8 cellular contexts compared by ENCODE assay signal in genomic region chr12:55726911-55727310, GRCh38. TPM values are rescaled to one million over a fixed set of nuclear protein-coding genes. Genes with fewer than 3 reads are reported as not detected.
A peak's percentile ranks its signal among the peaks of the same experiment; 100 is the strongest.
DNase-seq lines count a peak whose midpoint lies in the region; ATAC-seq and TF ChIP-seq lines count a peak whose summit lies in the region.

No MANE protein-coding gene starts in this region.

- H3K27ac Mint-ChIP-seq in activated CD8-positive, alpha-beta memory T cell treated with anti-CD3 and anti-CD28 coated beads, Interleukin-2, amount 10 ng/mL, durations not matched to agents 7 days and 5 days, result peak overlapping the region; percentile 76
- peak overlapping the region; percentile 66 for H3K27ac Mint-ChIP-seq in MCF 10A (ENCODE audit: low read depth, unreplicated experiment)
- peak overlapping the region; percentile 88 for H3K27ac Mint-ChIP-seq in memory B cell

- ATAC-seq in activated CD8-positive, alpha-beta memory T cell treated with anti-CD3 and anti-CD28 coated beads, Interleukin-2, amount 10 ng/mL, durations not matched to agents 7 days and 5 days, result no peak
- no peak for ATAC-seq in memory B cell (ENCODE audit: low read depth)

- H3K4me3 ChIP-seq in thyroid gland (replicated peaks in 1 of 3), result peak overlapping the region in 1 of 3 donors; percentile 90

- no peaks in the 10 kb centered on the region for H3K27me3 ChIP-seq in thyroid gland

- CTCF ChIA-PET in activated CD8-positive, alpha-beta memory T cell treated with anti-CD3 and anti-CD28 coated beads, Interleukin-2, amount 10 ng/mL, durations not matched to agents 7 days and 5 days (lab: Charles Lee), result interaction anchor here (4.9 kb wide), 1 partner anchor 11 kb away, joined by 63 read pairs; no protein-coding TSS in a partner anchor
- CTCF ChIA-PET in MCF 10A (lab: Yijun Ruan, JAX) (interaction anchor here (0.7 kb wide), 1 partner anchor 28 kb away, joined by 5 read pairs; no protein-coding TSS in a partner anchor), GM10248 (lab: Yijun Ruan, JAX) (interaction anchor here (1.6 kb wide), 1 partner anchor 12 kb away, joined by 5 read pairs; no protein-coding TSS in a partner anchor)

- TF ChIP-seq POLR2A in thyroid gland (IDR thresholded peaks at IDR 0.05), result no peak

- peaks cover 16% of the 10 kb centered on the region for H3K36me3 Mint-ChIP-seq in activated CD8-positive, alpha-beta memory T cell treated with anti-CD3 and anti-CD28 coated beads, Interleukin-2, amount 10 ng/mL, durations not matched to agents 7 days and 5 days
- H3K36me3 Mint-ChIP-seq in MCF 10A (ENCODE audit: insufficient read depth, unreplicated experiment) (peaks cover 42% of the 10 kb centered on the region), memory B cell (no peaks in the 10 kb centered on the region)

- H3K4me1 ChIP-seq in thyroid gland, result peaks cover 43 to 66% of the 10 kb centered on the region in 2 donors

- H3K4me3 Mint-ChIP-seq in activated CD8-positive, alpha-beta memory T cell treated with anti-CD3 and anti-CD28 coated beads, Interleukin-2, amount 10 ng/mL, durations not matched to agents 7 days and 5 days, result peak overlapping the region; percentile 78
- peak overlapping the region; percentile 76 for H3K4me3 Mint-ChIP-seq in MCF 10A (ENCODE audit: unreplicated experiment)
- peak overlapping the region; percentile 91 for H3K4me3 Mint-ChIP-seq in memory B cell

- POLR2A ChIA-PET in MCF 10A (lab: Yijun Ruan, JAX), result interaction anchor here (0.5 to 1.5 kb wide), 2 partner anchors 10 to 93 kb away, joined by 3 to 5 read pairs; partner anchors contain the start of gene BLOC1S1
- POLR2A ChIA-PET in GM10248 (lab: Yijun Ruan, JAX), result interaction anchor here (0.6 kb wide), 1 partner anchor 317 kb away, joined by 6 read pairs; no protein-coding TSS in a partner anchor

- BruUV-seq in MCF 10A (replicated peaks; lab: Mats Ljungman, UMichigan), result no TSS peak

- peaks cover 52% of the 10 kb centered on the region for H3K4me1 Mint-ChIP-seq in activated CD8-positive, alpha-beta memory T cell treated with anti-CD3 and anti-CD28 coated beads, Interleukin-2, amount 10 ng/mL, durations not matched to agents 7 days and 5 days
- peaks cover 22% of the 10 kb centered on the region for H3K4me1 Mint-ChIP-seq in MCF 10A (ENCODE audit: insufficient read depth, unreplicated experiment)
- peaks cover 29% of the 10 kb centered on the region for H3K4me1 Mint-ChIP-seq in memory B cell

- H3K9me3 ChIP-seq in thyroid gland, result no peaks in the 10 kb centered on the region

- H3K9me3 Mint-ChIP-seq in activated CD8-positive, alpha-beta memory T cell treated with anti-CD3 and anti-CD28 coated beads, Interleukin-2, amount 10 ng/mL, durations not matched to agents 7 days and 5 days (ENCODE audit: low read depth), result no peaks in the 10 kb centered on the region
- H3K9me3 Mint-ChIP-seq in MCF 10A (ENCODE audit: unreplicated experiment) (no peaks in the 10 kb centered on the region), memory B cell (no peaks in the 10 kb centered on the region)

- DNase-seq in activated CD8-positive, alpha-beta memory T cell treated with anti-CD3 and anti-CD28 coated beads, Interleukin-2, amount 10 ng/mL, durations not matched to agents 7 days and 5 days, result no peak
- DNase-seq in activated CD8-positive, alpha-beta memory T cell treated with anti-CD3 and anti-CD28 coated beads, Interleukin-2, amount 50 U/mL, for 48 hours, result no peak
- DNase-seq in MCF 10A (ENCODE audit: unreplicated experiment) (no peak), memory B cell (ENCODE audit: low spot score in 2 of 2) (no peak), thyroid gland (no peak), SIG-M5 treated with dmso at 0.1 percent for 504 hours (lab: John Stamatoyannopoulos, UW; ENCODE audit: unreplicated experiment) (no peak), GM10248 (ENCODE audit: extremely low spot score) (no peak)
- no peak for DNase-seq in effector CD8-positive, alpha-beta T cell (lab: John Stamatoyannopoulos, UW)

- no peaks in the 10 kb centered on the region for H3K27me3 Mint-ChIP-seq in activated CD8-positive, alpha-beta memory T cell treated with anti-CD3 and anti-CD28 coated beads, Interleukin-2, amount 10 ng/mL, durations not matched to agents 7 days and 5 days
- H3K27me3 Mint-ChIP-seq in MCF 10A (ENCODE audit: insufficient read depth, unreplicated experiment) (no peaks in the 10 kb centered on the region), memory B cell (no peaks in the 10 kb centered on the region)

- WGBS in thyroid gland, 2 donors, result 50 to 70% methylated on average over 7 to 8 of the region's 10 CpGs

- intact Hi-C loops in MCF 10A (cut with micrococcal nuclease) (no loop called here), thyroid gland (cut with DNase I) (no loop called here)

- H3K36me3 ChIP-seq in thyroid gland, result peaks cover 24 to 27% of the 10 kb centered on the region in 2 donors

- TF ChIP-seq CTCF in MCF 10A (IDR thresholded peaks at IDR 0.05; ENCODE audit: unreplicated experiment), result no peak
- TF ChIP-seq CTCF in thyroid gland (IDR thresholded peaks at IDR 0.05), result no peak
- no peak for TF ChIP-seq CTCF in GM10248 (IDR thresholded peaks at IDR 0.05; ENCODE audit: control extremely low read depth, extremely low read depth, low read depth, missing control alignments)

- H3K27ac ChIP-seq in thyroid gland, result peak overlapping the region; percentile 89 to 98 (median 96)

RNA-seq across cellular contexts. Expression of gene CD63, which starts 1.9 kb away (rescaled TPM):
- total RNA-seq in activated CD8-positive, alpha-beta memory T cell treated with anti-CD3 and anti-CD28 coated beads, Interleukin-2, amount 10 ng/mL, durations not matched to agents 7 days and 5 days, result 100 to 1,000 TPM; 222 to 288 TPM
- total RNA-seq in MCF 10A (2022), result 552 and 724 TPM in 2 replicates
- total RNA-seq in thyroid gland, result 1,000 to 10,000 TPM in 3 of 4 donors, 100 to 1,000 TPM in 1; 683 to 1,145 (median 1,122) TPM

RNA-seq across cellular contexts. Expression of gene RDH5, which starts 6.7 kb away (rescaled TPM):
- 10 to 100 TPM; 11.1 to 14.4 TPM for total RNA-seq in activated CD8-positive, alpha-beta memory T cell treated with anti-CD3 and anti-CD28 coated beads, Interleukin-2, amount 10 ng/mL, durations not matched to agents 7 days and 5 days
- total RNA-seq in MCF 10A (2022) (2.5 and 3.9 TPM in 2 replicates), thyroid gland (1 to 10 TPM in 3 of 4 donors, under 1 TPM in 1; 0.94 to 9.7 (median 6.8) TPM)

RNA-seq across cellular contexts. Expression of gene BLOC1S1, which starts 11.1 kb away (rescaled TPM):
- 100 to 1,000 TPM; 151 to 152 TPM for total RNA-seq in activated CD8-positive, alpha-beta memory T cell treated with anti-CD3 and anti-CD28 coated beads, Interleukin-2, amount 10 ng/mL, durations not matched to agents 7 days and 5 days
- total RNA-seq in MCF 10A (2022), result 75.8 and 84.3 TPM in 2 replicates
- total RNA-seq in thyroid gland, result 100 to 1,000 TPM; 117 to 440 (median 246) TPM

RNA-seq across cellular contexts. Expression of gene GDF11, which starts 16.0 kb away (rescaled TPM):
- 10 to 100 TPM; 10.9 to 14.1 TPM for total RNA-seq in activated CD8-positive, alpha-beta memory T cell treated with anti-CD3 and anti-CD28 coated beads, Interleukin-2, amount 10 ng/mL, durations not matched to agents 7 days and 5 days
- total RNA-seq in MCF 10A (2022), result 1.9 TPM in 2 replicates
- 1 to 10 TPM; 4.8 to 7.5 (median 6.7) TPM for total RNA-seq in thyroid gland

RNA-seq across cellular contexts. Expression of gene ITGA7, which starts 19.2 kb away (rescaled TPM):
- total RNA-seq in activated CD8-positive, alpha-beta memory T cell treated with anti-CD3 and anti-CD28 coated beads, Interleukin-2, amount 10 ng/mL, durations not matched to agents 7 days and 5 days, result 1 to 10 TPM; 3.7 to 4.4 TPM
- total RNA-seq in MCF 10A (2022) (2.1 and 3.0 TPM in 2 replicates), thyroid gland (10 to 100 TPM in 2 of 4 donors, 1 to 10 TPM in 2; 7.9 to 16.9 (median 9.8) TPM)
